In genomic region chr4:77360451-77360850, GRCh38 we compare ENCODE assay signal across 17 cellular contexts.
DNase-seq lines count a peak whose midpoint lies in the region; ATAC-seq and TF ChIP-seq lines count a peak whose summit lies in the region.
"Had no signal": no experiment of that assay in that cellular context is flagged by ENCODE, and none has a peak within 500 bp of the region (broad histone marks: within the 10 kb centered on the region; RNA-seq: fewer than 3 reads in every experiment).

No MANE protein-coding gene starts in this region.

- no peak for TF ChIP-seq CTCF in WERI-Rb-1 (IDR thresholded peaks at IDR 0.05; ENCODE audit: low read depth, low read length)

- DNase-seq in DMS79 (lab: John Stamatoyannopoulos, UW) (peak; percentile 33), NCI-H2081 (lab: John Stamatoyannopoulos, UW) (peak; percentile 46 to 58), WERI-Rb-1 (peak; percentile 63)
- DNase-seq in activated naive CD4-positive, alpha-beta T cell (lab: John Stamatoyannopoulos, UW): no peak
- DNase-seq: activated CD4-positive, alpha-beta T cell treated with anti-CD3 and anti-CD28 coated beads, Interleukin-2, amount 10 ng/mL, durations not matched to agents 24 days and 14 days; activated naive CD8-positive, alpha-beta T cell treated with anti-CD3 and anti-CD28 coated beads, Interleukin-2, amount 10 ng/mL, durations not matched to agents 7 days and 5 days; C1 segment of cervical spinal cord; colonic mucosa; left colon; natural killer cell; sigmoid colon had no signal

- H3K27ac ChIP-seq in BLaER1 (peak overlapping the region; percentile 45; the same call in 1 of the 2 replicates), WERI-Rb-1 (no peak overlapping the region)
- H3K27ac ChIP-seq: colonic mucosa, parathyroid adenoma, sigmoid colon had no signal

- ATAC-seq in GM18520 (IDR thresholded peaks at IDR 0.05; ENCODE audit: unreplicated experiment) (no peak), HG02759 (IDR thresholded peaks at IDR 0.05; ENCODE audit: unreplicated experiment) (no peak), HG03442 (IDR thresholded peaks at IDR 0.05; ENCODE audit: unreplicated experiment) (no peak)
- ATAC-seq: activated T-helper 17 cell treated with anti-CD3 and anti-CD28 coated beads, Interleukin-2, amount 50 U/mL, for 72 hours; left colon; natural killer cell had no signal

- H4K20me1 ChIP-seq in BLaER1: no peaks in the 10 kb centered on the region

- H3K36me3 ChIP-seq in BLaER1 (no peaks in the 10 kb centered on the region), WERI-Rb-1 (no peaks in the 10 kb centered on the region)
- H3K36me3 ChIP-seq: colonic mucosa, sigmoid colon had no signal

- peak overlapping the region; percentile 61 for H3K4me2 ChIP-seq in BLaER1

- H3K9ac ChIP-seq in BLaER1: no peak overlapping the region
- H3K9ac ChIP-seq: parathyroid adenoma had no signal

- H3K9me3 ChIP-seq in BLaER1 (peaks cover 7% of the 10 kb centered on the region; the same call in 1 of the 2 replicates), WERI-Rb-1 (ENCODE audit: severe bottlenecking) (no peaks in the 10 kb centered on the region)
- H3K9me3 ChIP-seq: colonic mucosa, sigmoid colon had no signal

- H3K4me3 ChIP-seq in BLaER1 (no peak overlapping the region), WERI-Rb-1 (ENCODE audit: low read depth, low read length) (no peak overlapping the region)
- H3K4me3 ChIP-seq: colonic mucosa, sigmoid colon had no signal

- peaks cover 89% of the 10 kb centered on the region for H3K4me1 ChIP-seq in BLaER1
- H3K4me1 ChIP-seq: colonic mucosa, parathyroid adenoma, sigmoid colon had no signal

- H3K27me3 ChIP-seq in BLaER1 (no peaks in the 10 kb centered on the region), WERI-Rb-1 (ENCODE audit: insufficient read depth, low read depth, severe bottlenecking) (no peaks in the 10 kb centered on the region)
- H3K27me3 ChIP-seq: colonic mucosa, sigmoid colon had no signal

Comparison
In these comparisons a context has a peak if more than half of its experiments do, and no peak if none do; other contexts are left out.
1. DNase-seq: peak in DMS79 (single experiment), NCI-H2081 (2 of 2) and WERI-Rb-1 (single experiment); none in activated naive CD4-positive, alpha-beta T cell (0 of 4).